ENCODE assay signal across 1 cellular context in genomic region chr10:47022311-47023131, GRCh38.
TF ChIP-seq lines count a peak whose summit lies in the region.

No MANE protein-coding gene starts in this region.

TF ChIP-seq in H1, 55 proteins besides CTCF, POLR2A, EP300 and RAD21:
- TF ChIP-seq KDM4A (IDR thresholded peaks at IDR 0.05; ENCODE audit: low read depth, low read length, severe bottlenecking) (no peak), EZH2 (IDR thresholded peaks at IDR 0.05; ENCODE audit: low read depth, low read length, severe bottlenecking) (no peak), GABPA (IDR thresholded peaks at IDR 0.05; ENCODE audit: borderline replicate concordance, insufficient read depth, low read length) (no peak), BRCA1 (IDR thresholded peaks at IDR 0.05; ENCODE audit: low read depth, low read length) (no peak), HDAC2 (IDR thresholded peaks at IDR 0.05; ENCODE audit: borderline replicate concordance in 1 of 2, low read depth in 2 of 2, low read length in 2 of 2) (no peak), SUZ12 (IDR thresholded peaks at IDR 0.05; ENCODE audit: low read length) (no peak), SRF (IDR thresholded peaks at IDR 0.05; ENCODE audit: low read depth, low read length) (no peak), ASH2L (IDR thresholded peaks at IDR 0.05; ENCODE audit: low read length) (no peak), CBX8 (IDR thresholded peaks at IDR 0.05; ENCODE audit: borderline replicate concordance, low read depth, low read length) (no peak), NRF1 (IDR thresholded peaks at IDR 0.05; ENCODE audit: low read depth, low read length) (no peak), MAFK (IDR thresholded peaks at IDR 0.05; ENCODE audit: low read depth, low read length) (no peak)
